10 cellular contexts compared by ENCODE assay signal in the genomic region with DNA sequence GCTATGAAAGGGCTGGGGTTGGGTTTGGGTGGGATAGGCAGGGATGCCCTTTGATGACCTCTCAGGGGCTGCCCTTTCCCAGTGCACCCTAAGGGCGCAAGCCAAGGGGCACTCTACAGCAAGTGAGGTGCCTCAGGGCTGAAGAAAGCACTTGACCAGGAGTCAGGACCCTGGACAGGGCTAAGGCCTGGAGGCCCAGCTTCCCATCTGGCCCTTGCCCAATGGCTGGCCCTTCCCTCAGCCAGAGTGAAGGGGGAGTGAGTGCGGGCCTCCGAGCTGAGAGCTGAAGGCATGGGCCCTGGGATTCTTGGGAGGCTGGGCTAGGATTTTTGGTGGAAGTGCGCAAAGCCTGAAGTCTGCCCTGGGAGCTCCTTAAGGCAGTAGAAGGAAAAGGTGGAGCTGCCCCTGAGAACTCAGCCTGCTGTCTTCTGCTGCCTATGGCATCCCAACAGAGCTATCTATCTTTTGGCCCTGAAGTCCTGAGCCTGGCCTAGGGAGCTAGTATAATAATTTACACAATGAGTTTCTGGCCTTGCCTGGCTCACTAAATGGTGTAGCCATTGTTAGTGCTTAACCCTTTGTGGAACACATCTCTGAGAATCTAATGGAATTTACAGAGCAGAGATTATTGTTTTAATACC. TPM values are rescaled to one million over a fixed set of nuclear protein-coding genes. Genes with fewer than 3 reads are reported as not detected.
A peak's percentile ranks its signal among the peaks of the same experiment; 100 is the strongest.
DNase-seq lines count a peak whose midpoint lies in the region; ATAC-seq and TF ChIP-seq lines count a peak whose summit lies in the region.
"Had no signal": no experiment of that assay in that cellular context is flagged by ENCODE, and none has a peak within 500 bp of the region (broad histone marks: within the 10 kb centered on the region; RNA-seq: fewer than 3 reads in every experiment).

No MANE protein-coding gene starts in this region.

- H2AFZ ChIP-seq in osteoblast (ENCODE audit: low read length): no peak overlapping the region

- DNase-seq in GM03348 (ENCODE audit: low spot score): peak; percentile 42
- peak; percentile 33 for DNase-seq in M059J (ENCODE audit: low read depth)
- DNase-seq in effector memory CD8-positive, alpha-beta T cell: no peak
- DNase-seq in osteoblast (ENCODE audit: insufficient read length, low spot score, missing footprints): peak; percentile 86
- DNase-seq in RWPE1 (ENCODE audit: low spot score): no peak
- no peak for DNase-seq in NCI-H1417 treated with DMSO at 0.1 percent for 48 hours (lab: John Stamatoyannopoulos, UW)
- DNase-seq: activated gamma-delta T cell; NK-92 treated with Interleukin-12 subunit alpha and Interleukin-12 subunit beta, amount 100 ng/mL, for 24 hours had no signal

- no peak overlapping the region for H3K4me2 ChIP-seq in osteoblast (ENCODE audit: insufficient read depth, low read length)

- no peak overlapping the region for H3K27ac ChIP-seq in osteoblast (ENCODE audit: low read depth, low read length)
- no peak overlapping the region for H3K27ac ChIP-seq in RWPE1

- H3K27me3 ChIP-seq in osteoblast (ENCODE audit: insufficient read depth, low read length): no peaks in the 10 kb centered on the region

- peaks cover 41% of the 10 kb centered on the region for H4K20me1 ChIP-seq in osteoblast (ENCODE audit: insufficient read depth, low read length)

- H3K27ac Mint-ChIP-seq in effector memory CD8-positive, alpha-beta T cell: peak overlapping the region; percentile 35 to 38

- no peak overlapping the region for H3K4me3 Mint-ChIP-seq in effector memory CD8-positive, alpha-beta T cell

- peaks cover 32 to 40% of the 10 kb centered on the region in 2 donors for H3K4me1 Mint-ChIP-seq in effector memory CD8-positive, alpha-beta T cell (ENCODE audit: low read depth in 2 of 2)

- TF ChIP-seq CTCF in osteoblast (IDR thresholded peaks at IDR 0.05; ENCODE audit: extremely low read depth, low read depth, low read length) (no peak), RWPE1 (conservative IDR thresholded peaks at IDR 0.05; ENCODE audit: low read depth) (no peak)

- H3K9me3 ChIP-seq in osteoblast (ENCODE audit: low read depth, low read length): no peaks in the 10 kb centered on the region

- H3K36me3 Mint-ChIP-seq in effector memory CD8-positive, alpha-beta T cell (ENCODE audit: insufficient read depth): peaks cover 88% of the 10 kb centered on the region

- peaks cover 15% of the 10 kb centered on the region for H3K79me2 ChIP-seq in osteoblast (ENCODE audit: insufficient read depth, low read length)

- peaks cover 43% of the 10 kb centered on the region for H3K36me3 ChIP-seq in osteoblast (ENCODE audit: insufficient read depth, low read length)

- H3K27me3 Mint-ChIP-seq in effector memory CD8-positive, alpha-beta T cell: no peaks in the 10 kb centered on the region

- H3K9me3 Mint-ChIP-seq in effector memory CD8-positive, alpha-beta T cell: no peaks in the 10 kb centered on the region

- H3K4me3 ChIP-seq in osteoblast (ENCODE audit: insufficient read depth, low read length): no peak overlapping the region

- POLR2A ChIA-PET in RWPE1 (lab: Yijun Ruan, JAX; ENCODE audit: low non-redundant PET): no interaction called here

- no peaks in the 10 kb centered on the region for H3K4me1 ChIP-seq in osteoblast (ENCODE audit: insufficient read depth, low read length)

- CTCF ChIA-PET in RWPE1 (lab: Yijun Ruan, JAX): interaction anchor here (0.6 to 0.7 kb wide), 2 partner anchors 89 to 538 kb away, joined by 3 to 6 read pairs; no protein-coding TSS in a partner anchor

- no peak for ATAC-seq in effector memory CD8-positive, alpha-beta T cell (replicated peaks)
- no peak for ATAC-seq in HG02884 (IDR thresholded peaks at IDR 0.05; ENCODE audit: unreplicated experiment)
- ATAC-seq in HG03196 (IDR thresholded peaks at IDR 0.05; ENCODE audit: unreplicated experiment): no peak

RNA-seq across cellular contexts. Expression of gene JADE2, which starts 16.4 kb away (rescaled TPM):
- 19.8 and 34.4 TPM in 2 replicates for total RNA-seq in M059J (2014; rRNA removed; shearing (Covaris generic))
- total RNA-seq in osteoblast: 22.7 and 26.8 TPM in 2 replicates

Comparison
In these comparisons a context has a peak if more than half of its experiments do, and no peak if none do; other contexts are left out.
1. DNase-seq: peak in GM03348 (single experiment), M059J (single experiment) and osteoblast (single experiment); none in effector memory CD8-positive, alpha-beta T cell (0 of 3), RWPE1 (single experiment) and NCI-H1417 treated with DMSO at 0.1 percent for 48 hours (single experiment).